9 cellular contexts compared by ENCODE assay signal in the genomic region with DNA sequence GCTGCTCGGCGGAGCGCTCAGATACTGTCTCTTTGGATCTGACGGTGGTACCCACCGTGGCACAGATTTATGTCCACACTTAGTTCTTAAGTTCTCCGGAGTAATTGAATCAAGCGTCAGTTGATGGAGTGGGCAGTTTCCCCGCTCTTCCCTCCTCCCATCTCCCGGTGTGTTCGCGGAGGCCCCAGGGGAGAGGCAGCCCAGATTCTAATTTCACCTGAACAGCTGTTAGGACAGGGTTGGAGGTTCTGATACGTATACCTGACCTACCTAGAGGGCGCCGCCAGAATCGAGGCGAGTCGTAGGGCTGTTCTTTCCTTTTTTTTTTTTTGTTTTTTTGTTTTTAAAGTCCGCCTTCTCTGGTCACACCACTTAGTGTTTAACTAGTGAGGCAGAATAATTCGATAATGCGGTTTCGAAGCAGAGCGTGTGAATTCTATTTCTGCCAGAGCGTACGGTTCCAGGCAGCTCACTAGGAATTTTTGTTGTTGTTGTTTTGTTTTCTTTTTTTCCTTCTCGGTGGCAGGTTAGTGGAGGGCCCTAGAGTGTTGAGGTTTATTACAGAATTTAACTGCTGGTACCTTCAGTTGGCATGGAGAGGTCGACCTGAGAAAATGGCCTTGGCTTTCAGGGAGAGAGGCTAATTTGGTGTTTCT. TPM values are rescaled to one million over a fixed set of nuclear protein-coding genes. Genes with fewer than 3 reads are reported as not detected.
DNase-seq lines count a peak whose midpoint lies in the region; ATAC-seq, FAIRE-seq and TF ChIP-seq lines count a peak whose summit lies in the region.
"Had no signal": no experiment of that assay in that cellular context is flagged by ENCODE, and none has a peak within 500 bp of the region (broad histone marks: within the 10 kb centered on the region; RNA-seq: fewer than 3 reads in every experiment).

No MANE protein-coding gene starts in this region.

- H3K4me1 Mint-ChIP-seq in activated CD4-positive, alpha-beta T cell treated with anti-CD3 and anti-CD28 coated beads for 36 hours: peaks cover 16% of the 10 kb centered on the region

- no peak for FAIRE-seq in H54 (lab: Jason Lieb, UNC)
- FAIRE-seq: G401.6 had no signal

- peaks cover 11% of the 10 kb centered on the region for H3K4me1 ChIP-seq in mammary epithelial cell (ENCODE audit: insufficient read depth, low read length)
- peaks cover 28% of the 10 kb centered on the region for H3K4me1 ChIP-seq in mononuclear cell (ENCODE audit: insufficient read depth, low read length)

- DNase-seq in activated CD4-positive, alpha-beta T cell treated with anti-CD3 and anti-CD28 coated beads for 36 hours: no peak
- no peak for DNase-seq in activated CD4-positive, alpha-beta T cell treated with anti-CD3 and anti-CD28 coated beads, Interleukin-2, amount 50 U/mL, for 1 hour
- DNase-seq in NCI-H1105 treated with DMSO at 0.1 percent for 48 hours (lab: John Stamatoyannopoulos, UW) (peak; percentile 71), mammary epithelial cell (no peak), H54 (ENCODE audit: insufficient read length, low spot score) (no peak), glomerular visceral epithelial cell (ENCODE audit: extremely low spot score) (no peak)
- no peak for DNase-seq in stimulated activated CD4-positive, alpha-beta T cell treated with anti-CD3 and anti-CD28 coated beads, Interleukin-4, amount 100 ng/mL, for 1 hour

- no peak overlapping the region for H3K27ac Mint-ChIP-seq in activated CD4-positive, alpha-beta T cell treated with anti-CD3 and anti-CD28 coated beads for 36 hours

- no peaks in the 10 kb centered on the region for H3K36me3 Mint-ChIP-seq in activated CD4-positive, alpha-beta T cell treated with anti-CD3 and anti-CD28 coated beads for 36 hours (ENCODE audit: low read depth)

- H3K36me3 ChIP-seq in mammary epithelial cell (ENCODE audit: insufficient read depth, low read length): no peaks in the 10 kb centered on the region

- no peaks in the 10 kb centered on the region for H4K20me1 ChIP-seq in mammary epithelial cell (ENCODE audit: insufficient read depth, low read length)

- peaks cover 6% of the 10 kb centered on the region for H3K9me3 Mint-ChIP-seq in activated CD4-positive, alpha-beta T cell treated with anti-CD3 and anti-CD28 coated beads for 36 hours (ENCODE audit: low read depth)

- peak overlapping the region; percentile 92 for H3K4me2 ChIP-seq in mammary epithelial cell (ENCODE audit: insufficient read depth, low read depth, low read length)

- peak overlapping the region in 1 of 3 experiments; percentile 14 for H3K4me3 ChIP-seq in mammary epithelial cell (replicated peaks in 1 of 3; ENCODE audit: insufficient read depth in 1 of 3, low read depth in 2 of 3, low read length in 3 of 3)
- peak overlapping the region; percentile 45 for H3K4me3 ChIP-seq in mononuclear cell (ENCODE audit: low read length)

- intact Hi-C loops in activated CD4-positive, alpha-beta T cell treated with anti-CD3 and anti-CD28 coated beads for 36 hours (cut with DNase I, micrococcal nuclease): no loop called here
- intact Hi-C loops in mammary epithelial cell (cut with micrococcal nuclease): no loop called here

- H3K27me3 ChIP-seq in mammary epithelial cell (ENCODE audit: insufficient read depth, low read length) (peaks cover 30% of the 10 kb centered on the region), mononuclear cell (ENCODE audit: insufficient read depth, low read length) (peaks cover 73% of the 10 kb centered on the region)

- in situ Hi-C loops in mammary epithelial cell (cut with MboI; ENCODE audit: low sequenced_read_pairs in 2 of 2): no loop called here

- H3K9ac ChIP-seq in mammary epithelial cell (ENCODE audit: insufficient read depth, low read length): no peak overlapping the region

- no peaks in the 10 kb centered on the region for H3K79me2 ChIP-seq in mammary epithelial cell (ENCODE audit: insufficient read depth, low read length)

- dilution Hi-C loops in mammary epithelial cell (cut with HindIII; ENCODE audit: low sequenced_read_pairs): no loop called here

- H3K9me3 ChIP-seq in mammary epithelial cell (replicated peaks; ENCODE audit: insufficient read depth, low read length) (no peaks in the 10 kb centered on the region), mononuclear cell (ENCODE audit: low read depth, low read length) (peaks cover under 1% of the 10 kb centered on the region)

- peaks cover 60% of the 10 kb centered on the region for H3K27me3 Mint-ChIP-seq in activated CD4-positive, alpha-beta T cell treated with anti-CD3 and anti-CD28 coated beads for 36 hours

- no TSS peak for BruUV-seq in mammary epithelial cell (replicated peaks; lab: Mats Ljungman, UMichigan)

- no peak overlapping the region for H3K27ac ChIP-seq in mammary epithelial cell (ENCODE audit: insufficient read depth, low read depth, low read length)

- WGBS in mammary epithelial cell (ENCODE audit: low coverage, missing lambda C conversion rate): 27% methylated on average over 20 of the region's 26 CpGs

- no peak for TF ChIP-seq POLR2A in H54 (IDR thresholded peaks at IDR 0.05; ENCODE audit: low read depth, low read length)

- CTCF ChIA-PET in activated CD4-positive, alpha-beta T cell treated with anti-CD3 and anti-CD28 coated beads for 36 hours (lab: Charles Lee): interaction anchor here (0.6 to 4.3 kb wide), 4 partner anchors 10 to 429 kb away, joined by 3 to 35 read pairs (median 8); no protein-coding TSS in a partner anchor
- CTCF ChIA-PET in mammary epithelial cell (lab: Charles Lee; ENCODE audit: low non-redundant PET): interaction anchor here (0.7 kb wide), 1 partner anchor 14 kb away, joined by 6 read pairs; no protein-coding TSS in a partner anchor

- H3K4me3 Mint-ChIP-seq in activated CD4-positive, alpha-beta T cell treated with anti-CD3 and anti-CD28 coated beads for 36 hours: peak overlapping the region; percentile 62

- no peak for ATAC-seq in activated CD4-positive, alpha-beta T cell treated with anti-CD3 and anti-CD28 coated beads for 36 hours

- POLR2A ChIA-PET in activated CD4-positive, alpha-beta T cell treated with anti-CD3 and anti-CD28 coated beads for 36 hours (lab: Charles Lee): no interaction called here

- TF ChIP-seq CTCF in mammary epithelial cell (conservative IDR thresholded peaks at IDR 0.05 in 1 of 2, IDR thresholded peaks at IDR 0.05 in 1 of 2; ENCODE audit: extremely low read depth in 1 of 2, insufficient read depth in 1 of 2, low read depth in 1 of 2, low read length in 2 of 2): no peak

- H2AFZ ChIP-seq in mammary epithelial cell (ENCODE audit: low read depth, low read length): peak overlapping the region; percentile 83

RNA-seq across cellular contexts. Expression of gene GNS, which starts 22.3 kb away (rescaled TPM):
- 10 to 100 TPM; 19.9 to 21.9 TPM for total RNA-seq in activated CD4-positive, alpha-beta T cell treated with anti-CD3 and anti-CD28 coated beads for 36 hours
- total RNA-seq in mammary epithelial cell: 100 to 1,000 TPM in 1 of 2 donors, 10 to 100 TPM in 1; 57.6 to 135 TPM
- 37.0 TPM for polyA plus RNA-seq in mammary epithelial cell
- 260 TPM for polyA minus RNA-seq in mammary epithelial cell
- 126 TPM for total RNA-seq in mononuclear cell

RNA-seq across cellular contexts. Expression of gene TBC1D30, which starts 42.9 kb away (rescaled TPM):
- total RNA-seq in activated CD4-positive, alpha-beta T cell treated with anti-CD3 and anti-CD28 coated beads for 36 hours: under 1 TPM; 0.30 to 0.37 TPM
- total RNA-seq in mammary epithelial cell: under 1 TPM; 0.17 to 0.59 TPM
- 0.49 TPM for polyA plus RNA-seq in mammary epithelial cell
- polyA minus RNA-seq in mammary epithelial cell: not detected
- 2.4 TPM for total RNA-seq in mononuclear cell
